In the genomic region with DNA sequence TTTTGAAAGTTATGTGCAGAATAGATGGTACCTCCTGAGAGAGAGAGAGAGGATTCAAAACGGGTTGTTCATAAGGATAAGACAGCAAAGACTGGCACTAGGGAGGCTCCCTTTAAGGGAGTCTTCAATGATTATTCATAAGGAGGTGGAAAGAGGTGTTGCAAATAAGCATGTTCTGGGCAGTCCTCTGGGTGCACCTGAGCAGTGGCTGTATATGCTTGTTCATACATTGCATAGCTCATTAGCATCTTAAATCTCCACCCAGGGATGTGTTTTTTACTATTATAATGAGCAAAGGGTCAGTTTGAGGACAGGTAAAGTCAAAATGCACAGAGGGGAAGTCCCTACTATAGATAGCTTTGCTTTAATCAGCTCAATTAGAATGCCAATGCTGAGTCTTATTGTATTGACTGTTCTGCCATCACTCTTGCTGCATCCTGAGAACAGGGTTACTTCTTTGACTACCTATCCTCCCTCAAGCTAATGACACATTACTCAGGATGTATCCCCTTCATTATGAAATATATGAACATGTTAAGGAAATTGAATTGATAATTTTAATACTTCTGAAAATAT, we compare ENCODE assay signal across 24 cellular contexts. TPM values are rescaled to one million over a fixed set of nuclear protein-coding genes. Genes with fewer than 3 reads are reported as not detected.
DNase-seq lines count a peak whose midpoint lies in the region; ATAC-seq and TF ChIP-seq lines count a peak whose summit lies in the region.
"Had no signal": no experiment of that assay in that cellular context is flagged by ENCODE, and none has a peak within 500 bp of the region (broad histone marks: within the 10 kb centered on the region; RNA-seq: fewer than 3 reads in every experiment).

No MANE protein-coding gene starts in this region.

- peak; percentile 24 to 27 for ATAC-seq in activated T-cell treated with anti-CD3 and anti-CD28 coated beads, Interleukin-2, amount 50 U/mL, for 72 hours (replicated peaks in 1 of 2)
- no peak for ATAC-seq in T-helper 17 cell
- ATAC-seq in activated naive CD8-positive, alpha-beta T cell treated with anti-CD3 and anti-CD28 coated beads, Interleukin-2, amount 10 ng/mL, durations not matched to agents 7 days and 5 days (ENCODE audit: low read depth) = no peak
- ATAC-seq in stimulated activated naive CD8-positive, alpha-beta T cell treated with anti-CD3 and anti-CD28 coated beads, Interleukin-15, amount 100 ng/mL, for 72 hours = peak; percentile 61
- ATAC-seq: gastroesophageal sphincter had no signal

- H3K9me3 ChIP-seq in T-helper 17 cell (ENCODE audit: control insufficient read depth, low read length, poor library complexity, severe bottlenecking) (no peaks in the 10 kb centered on the region), spleen (no peaks in the 10 kb centered on the region)
- H3K9me3 ChIP-seq: gastroesophageal sphincter, HAP-1, right atrium auricular region, upper lobe of left lung had no signal

- peaks cover 4 to 59% (median 24%) of the 10 kb centered on the region in 6 donors for H3K4me1 ChIP-seq in spleen
- H3K4me1 ChIP-seq: gastroesophageal sphincter, HAP-1, right atrium auricular region had no signal

- H3K4me3 ChIP-seq in spleen = no peak overlapping the region
- H3K4me3 ChIP-seq: BLaER1, gastroesophageal sphincter, HAP-1, right atrium auricular region, smooth muscle cell, upper lobe of left lung had no signal

- intact Hi-C loops in spleen (cut with DNase I; ENCODE audit: low total_unique reads) = no loop called here

- no peaks in the 10 kb centered on the region for H3K36me3 ChIP-seq in spleen
- H3K36me3 ChIP-seq: BLaER1, gastroesophageal sphincter, HAP-1, right atrium auricular region, upper lobe of left lung had no signal

- no peak for TF ChIP-seq POLR2A in spleen (IDR thresholded peaks at IDR 0.05)

- POLR2A ChIA-PET in activated naive CD8-positive, alpha-beta T cell treated with anti-CD3 and anti-CD28 coated beads, Interleukin-2, amount 10 ng/mL, durations not matched to agents 7 days and 5 days (lab: Charles Lee) = interaction anchor here (1.9 to 3.6 kb wide), 3 partner anchors 9 to 17 kb away, joined by 6 to 21 read pairs (median 13); partner anchors contain the start of gene SIRPG

- no peaks in the 10 kb centered on the region for H3K27me3 Mint-ChIP-seq in activated T-cell treated with anti-CD3 and anti-CD28 coated beads, Interleukin-2, amount 50 U/mL, for 72 hours (ENCODE audit: low read depth)
- no peaks in the 10 kb centered on the region for H3K27me3 Mint-ChIP-seq in T-helper 17 cell
- H3K27me3 Mint-ChIP-seq in activated naive CD8-positive, alpha-beta T cell treated with anti-CD3 and anti-CD28 coated beads, Interleukin-2, amount 10 ng/mL, durations not matched to agents 7 days and 5 days = no peaks in the 10 kb centered on the region
- no peaks in the 10 kb centered on the region for H3K27me3 Mint-ChIP-seq in stimulated activated naive CD8-positive, alpha-beta T cell treated with anti-CD3 and anti-CD28 coated beads, Interleukin-15, amount 100 ng/mL, for 72 hours

- H3K27ac Mint-ChIP-seq in activated T-cell treated with anti-CD3 and anti-CD28 coated beads, Interleukin-2, amount 50 U/mL, for 72 hours = peak overlapping the region; percentile 73
- H3K27ac Mint-ChIP-seq in T-helper 17 cell = peak overlapping the region; percentile 81
- peak overlapping the region; percentile 74 for H3K27ac Mint-ChIP-seq in activated naive CD8-positive, alpha-beta T cell treated with anti-CD3 and anti-CD28 coated beads, Interleukin-2, amount 10 ng/mL, durations not matched to agents 7 days and 5 days
- H3K27ac Mint-ChIP-seq in stimulated activated naive CD8-positive, alpha-beta T cell treated with anti-CD3 and anti-CD28 coated beads, Interleukin-15, amount 100 ng/mL, for 72 hours = peak overlapping the region in 1 of 2 donors; percentile 95
- H3K27ac Mint-ChIP-seq: immature natural killer cell had no signal

- H3K4me1 Mint-ChIP-seq in activated T-cell treated with anti-CD3 and anti-CD28 coated beads, Interleukin-2, amount 50 U/mL, for 72 hours (ENCODE audit: low read depth) = peaks cover 100% of the 10 kb centered on the region
- H3K4me1 Mint-ChIP-seq in T-helper 17 cell = peaks cover 48% of the 10 kb centered on the region
- peaks cover 79% of the 10 kb centered on the region for H3K4me1 Mint-ChIP-seq in activated naive CD8-positive, alpha-beta T cell treated with anti-CD3 and anti-CD28 coated beads, Interleukin-2, amount 10 ng/mL, durations not matched to agents 7 days and 5 days
- peaks cover 98% of the 10 kb centered on the region for H3K4me1 Mint-ChIP-seq in stimulated activated naive CD8-positive, alpha-beta T cell treated with anti-CD3 and anti-CD28 coated beads, Interleukin-15, amount 100 ng/mL, for 72 hours

- peak overlapping the region in 2 of 8 donors; percentile 3 to 55 for H3K27ac ChIP-seq in spleen
- H3K27ac ChIP-seq: BLaER1, gastroesophageal sphincter, right atrium auricular region, upper lobe of left lung had no signal

- no peak for DNase-seq in activated T-cell treated with anti-CD3 and anti-CD28 coated beads, Interleukin-2, amount 50 U/mL, for 72 hours
- no peak for DNase-seq in activated T-cell treated with anti-CD3 and anti-CD28 coated beads for 4 hours
- DNase-seq in T-helper 17 cell = no peak
- DNase-seq in activated naive CD8-positive, alpha-beta T cell treated with anti-CD3 and anti-CD28 coated beads, Interleukin-2, amount 10 ng/mL, durations not matched to agents 7 days and 5 days = no peak
- DNase-seq in stimulated activated naive CD8-positive, alpha-beta T cell treated with anti-CD3 and anti-CD28 coated beads, Interleukin-15, amount 100 ng/mL, for 72 hours = no peak
- DNase-seq in spleen = no peak
- DNase-seq in NCI-H524 treated with DMSO at 0.1 percent for 48 hours (lab: John Stamatoyannopoulos, UW) = no peak
- DNase-seq: central memory CD4-positive, alpha-beta T cell; hippocampal formation; immature natural killer cell; NCI-H1105; NCI-H187 treated with DMSO at 0.1 percent for 48 hours; NCI-H748 treated with DMSO at 0.1 percent for 48 hours; stimulated activated CD4-positive, alpha-beta T cell treated with anti-CD3 and anti-CD28 coated beads, Interleukin-2, amount 100 ng/mL, for 24 hours; substantia nigra; upper lobe of left lung had no signal

- H3K27me3 ChIP-seq in spleen (replicated peaks in 1 of 7) = peaks cover 0 to 8% (median 0%) of the 10 kb centered on the region in 7 donors
- H3K27me3 ChIP-seq: BLaER1, right atrium auricular region, upper lobe of left lung had no signal

- 38 to 65% (median 56%) methylated on average over 1 of the region's 1 CpG for WGBS in spleen, 5 donors

- H3K9me3 Mint-ChIP-seq in activated T-cell treated with anti-CD3 and anti-CD28 coated beads, Interleukin-2, amount 50 U/mL, for 72 hours = peaks cover 0 to 4% of the 10 kb centered on the region in 2 donors
- no peaks in the 10 kb centered on the region for H3K9me3 Mint-ChIP-seq in activated naive CD8-positive, alpha-beta T cell treated with anti-CD3 and anti-CD28 coated beads, Interleukin-2, amount 10 ng/mL, durations not matched to agents 7 days and 5 days
- peaks cover 8 to 26% of the 10 kb centered on the region in 2 donors for H3K9me3 Mint-ChIP-seq in stimulated activated naive CD8-positive, alpha-beta T cell treated with anti-CD3 and anti-CD28 coated beads, Interleukin-15, amount 100 ng/mL, for 72 hours

- TF ChIP-seq CTCF in spleen (IDR thresholded peaks at IDR 0.05 in 8 of 11, conservative IDR thresholded peaks at IDR 0.05 in 3 of 11) = no peak

- H3K4me3 Mint-ChIP-seq in activated T-cell treated with anti-CD3 and anti-CD28 coated beads, Interleukin-2, amount 50 U/mL, for 72 hours = peak overlapping the region in 1 of 2 donors; percentile 63
- H3K4me3 Mint-ChIP-seq in T-helper 17 cell = peak overlapping the region; percentile 8
- H3K4me3 Mint-ChIP-seq in activated naive CD8-positive, alpha-beta T cell treated with anti-CD3 and anti-CD28 coated beads, Interleukin-2, amount 10 ng/mL, durations not matched to agents 7 days and 5 days = peak overlapping the region; percentile 28
- peak overlapping the region in 1 of 2 donors; percentile 51 for H3K4me3 Mint-ChIP-seq in stimulated activated naive CD8-positive, alpha-beta T cell treated with anti-CD3 and anti-CD28 coated beads, Interleukin-15, amount 100 ng/mL, for 72 hours
- H3K4me3 Mint-ChIP-seq: immature natural killer cell had no signal

- peaks cover 11 to 19% of the 10 kb centered on the region in 2 donors for H3K36me3 Mint-ChIP-seq in activated T-cell treated with anti-CD3 and anti-CD28 coated beads, Interleukin-2, amount 50 U/mL, for 72 hours (ENCODE audit: insufficient read depth in 2 of 2)
- peaks cover 2% of the 10 kb centered on the region for H3K36me3 Mint-ChIP-seq in T-helper 17 cell (ENCODE audit: low read depth)
- peaks cover 49% of the 10 kb centered on the region for H3K36me3 Mint-ChIP-seq in activated naive CD8-positive, alpha-beta T cell treated with anti-CD3 and anti-CD28 coated beads, Interleukin-2, amount 10 ng/mL, durations not matched to agents 7 days and 5 days
- H3K36me3 Mint-ChIP-seq: immature natural killer cell had no signal

RNA-seq across cellular contexts. Expression of gene SIRPG, which starts 10.0 kb away (rescaled TPM):
- total RNA-seq in activated T-cell treated with anti-CD3 and anti-CD28 coated beads, Interleukin-2, amount 50 U/mL, for 72 hours = 10 to 100 TPM; 37.0 to 55.4 TPM
- total RNA-seq in T-helper 17 cell (10 to 100 TPM; 45.3 to 47.5 TPM), spleen (10 to 100 TPM in 3 of 7 donors, 1 to 10 TPM in 4; 5.1 to 13.2 (median 8.9) TPM)
- 100 to 1,000 TPM in 1 of 2 experiments, 10 to 100 TPM in 1; 98.7 to 100 TPM for total RNA-seq in activated naive CD8-positive, alpha-beta T cell treated with anti-CD3 and anti-CD28 coated beads, Interleukin-2, amount 10 ng/mL, durations not matched to agents 7 days and 5 days
- polyA plus RNA-seq in spleen = 10 to 100 TPM in 1 of 3 donors, 1 to 10 TPM in 2; 5.2 to 13.6 (median 9.0) TPM
- total RNA-seq: dermis microvascular lymphatic vessel endothelial cell, MCF 10A, right atrium auricular region, smooth muscle cell had no signal
- polyA plus RNA-seq: AG04450, smooth muscle cell had no signal

RNA-seq across cellular contexts. Expression of gene SIRPB1, which starts 47.8 kb away (rescaled TPM):
- 1 to 10 TPM in 1 of 2 donors, under 1 TPM in 1; 0.91 to 1.6 TPM for total RNA-seq in activated T-cell treated with anti-CD3 and anti-CD28 coated beads, Interleukin-2, amount 50 U/mL, for 72 hours
- total RNA-seq in T-helper 17 cell (1 to 10 TPM; 4.4 to 4.6 TPM), spleen (10 to 100 TPM; 15.0 to 89.5 (median 50.9) TPM)
- 1 to 10 TPM; 6.5 to 9.6 TPM for total RNA-seq in activated naive CD8-positive, alpha-beta T cell treated with anti-CD3 and anti-CD28 coated beads, Interleukin-2, amount 10 ng/mL, durations not matched to agents 7 days and 5 days
- polyA plus RNA-seq in spleen = 10 to 100 TPM in 1 of 3 donors, 1 to 10 TPM in 2; 1.4 to 18.8 (median 5.5) TPM
- polyA plus RNA-seq: AG04450 had no signal

Comparison
In these comparisons a context has a peak if more than half of its experiments do, and no peak if none do; other contexts are left out.
1. ATAC-seq: peak in activated T-cell treated with anti-CD3 and anti-CD28 coated beads, Interleukin-2, amount 50 U/mL, for 72 hours (2 of 2) and stimulated activated naive CD8-positive, alpha-beta T cell treated with anti-CD3 and anti-CD28 coated beads, Interleukin-15, amount 100 ng/mL, for 72 hours (single experiment); none in T-helper 17 cell (single experiment) and activated naive CD8-positive, alpha-beta T cell treated with anti-CD3 and anti-CD28 coated beads, Interleukin-2, amount 10 ng/mL, durations not matched to agents 7 days and 5 days (single experiment).